In genomic region chr6:29847871-29848630, GRCh38 we compare ENCODE assay signal across 8 cellular contexts. TPM values are rescaled to one million over a fixed set of nuclear protein-coding genes. Genes with fewer than 3 reads are reported as not detected.
A peak's percentile ranks its signal among the peaks of the same experiment; 100 is the strongest.
DNase-seq lines count a peak whose midpoint lies in the region; ATAC-seq, FAIRE-seq and TF ChIP-seq lines count a peak whose summit lies in the region.

No MANE protein-coding gene starts in this region.

- peaks cover 5% of the 10 kb centered on the region; the same call in 1 of the 2 replicates for H3K9me3 ChIP-seq in AG04450 (ENCODE audit: control insufficient read depth, insufficient read depth, low read length)

- no peak overlapping the region for H3K27ac ChIP-seq in AG04450 (ENCODE audit: low read depth, low read length)

- no peak overlapping the region for H3K4me3 ChIP-seq in AG04450 (ENCODE audit: low read depth, low read length)

- peak; percentile 94 for FAIRE-seq in GM19239 (lab: Jason Lieb, UNC)

- TF ChIP-seq CTCF in AG04450 (IDR thresholded peaks at IDR 0.05; ENCODE audit: low read depth, low read length): peak; percentile 96

- DNase-seq in AG04450 (ENCODE audit: low read depth, low spot score): peak; percentile 6
- DNase-seq in GM19239 (ENCODE audit: insufficient read length, low spot score): peak; percentile 57
- DNase-seq in NCI-H226: peak; percentile 37
- DNase-seq in activated CD4-positive, alpha-beta T cell treated with anti-CD3 and anti-CD28 coated beads for 1 hour: peak; percentile 83
- peak; percentile 77 for DNase-seq in central memory CD4-positive, alpha-beta T cell
- DNase-seq in kidney glomerular epithelial cell (lab: John Stamatoyannopoulos, UW): peak; percentile 81
- peak; percentile 79 for DNase-seq in stimulated activated CD4-positive, alpha-beta T cell treated with anti-CD3 and anti-CD28 coated beads, Interleukin-2, amount 100 ng/mL, for 4 hours (ENCODE audit: low read depth)

- H3K27me3 ChIP-seq in AG04450 (ENCODE audit: control insufficient read depth, insufficient read depth, low read length): peaks cover 30% of the 10 kb centered on the region

- no peak for ATAC-seq in GM18520 (IDR thresholded peaks at IDR 0.05; ENCODE audit: unreplicated experiment)

- CTCF ChIA-PET in AG04450 (lab: Charles Lee): interaction anchor here (0.6 to 3.5 kb wide), 17 partner anchors 8 to 284 kb away, joined by 3 to 65 read pairs (median 3); no protein-coding TSS in a partner anchor

- POLR2A ChIA-PET in AG04450 (lab: Yijun Ruan, JAX): no interaction called here

RNA-seq across cellular contexts. Expression of gene HLA-G, which starts 20.4 kb away (rescaled TPM):
- polyA plus RNA-seq in AG04450 (2011; rRNA removed): not detected in 2 replicates
- polyA minus RNA-seq in AG04450 (2011; rRNA and poly(A)+ RNA removed): not detected in 2 replicates

Comparison
In these comparisons a context has a peak if more than half of its experiments do, and no peak if none do; other contexts are left out.
1. DNase-seq: peak in every context shown above with its lines; median percentile 83 in activated CD4-positive, alpha-beta T cell treated with anti-CD3 and anti-CD28 coated beads for 1 hour; 81 in kidney glomerular epithelial cell; 79 in stimulated activated CD4-positive, alpha-beta T cell treated with anti-CD3 and anti-CD28 coated beads, Interleukin-2, amount 100 ng/mL, for 4 hours; 77 in central memory CD4-positive, alpha-beta T cell; 57 in GM19239; 37 in NCI-H226; 6 in AG04450.